In the genomic region with DNA sequence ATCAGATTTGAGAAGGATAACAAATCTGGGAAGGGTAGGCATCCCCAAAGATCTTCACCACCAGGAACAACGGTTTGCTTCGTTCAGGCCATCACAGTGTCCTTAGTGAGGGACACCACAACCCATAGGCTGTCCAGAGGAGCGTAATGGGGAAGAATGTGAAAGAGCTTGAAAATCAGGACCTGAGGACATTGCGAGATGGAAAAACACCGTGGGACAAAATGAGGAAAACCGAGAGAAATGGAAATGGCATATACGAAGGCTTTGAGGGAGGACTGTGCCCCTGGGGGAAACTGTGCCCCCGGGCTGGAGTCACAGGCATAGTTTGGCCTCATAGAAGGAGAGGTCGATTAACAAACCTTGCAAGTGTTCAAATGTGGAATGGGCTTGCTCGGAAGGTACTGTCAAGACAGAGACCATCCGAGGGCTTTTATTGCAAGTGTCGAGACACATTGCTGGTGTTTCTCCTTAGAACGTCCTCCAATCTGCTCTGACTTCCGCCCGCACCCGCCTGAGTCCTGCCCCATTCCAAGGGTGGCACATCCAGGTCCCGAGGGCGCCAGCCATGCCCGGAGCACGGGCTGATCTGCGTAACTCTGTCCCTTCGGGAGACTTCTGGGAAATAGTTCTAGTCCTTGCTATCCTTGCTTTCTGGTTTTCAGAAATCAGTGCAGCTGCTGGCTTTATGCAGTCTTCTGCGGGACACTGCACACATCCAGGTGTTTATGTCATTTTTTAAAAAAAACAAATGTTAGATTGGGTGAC, we compare ENCODE assay signal across 8 cellular contexts. TPM values are rescaled to one million over a fixed set of nuclear protein-coding genes. Genes with fewer than 3 reads are reported as not detected.
DNase-seq lines count a peak whose midpoint lies in the region; ATAC-seq and TF ChIP-seq lines count a peak whose summit lies in the region.

No MANE protein-coding gene starts in this region.

- no peaks in the 10 kb centered on the region for H3K9me3 ChIP-seq in CD4-positive, alpha-beta memory T cell (ENCODE audit: control insufficient read depth in 1 of 2, low read length in 2 of 2)
- H3K9me3 ChIP-seq in duodenal mucosa (ENCODE audit: control insufficient read depth in 1 of 2, low read length in 2 of 2) = no peaks in the 10 kb centered on the region
- no peaks in the 10 kb centered on the region for H3K9me3 ChIP-seq in liver (ENCODE audit: control insufficient read depth in 4 of 4, low read length in 3 of 4)

- TF ChIP-seq CTCF in liver (IDR thresholded peaks at IDR 0.05; ENCODE audit: low read depth, low read length, missing input control) = no peak

- H3K4me1 ChIP-seq in CD4-positive, alpha-beta memory T cell (ENCODE audit: insufficient read depth, low read length) = peaks cover 17% of the 10 kb centered on the region
- H3K4me1 ChIP-seq in duodenal mucosa (ENCODE audit: control insufficient read depth in 1 of 2, insufficient read depth in 2 of 2, low read length in 2 of 2) (peaks cover 6 to 8% of the 10 kb centered on the region in 2 donors), liver (ENCODE audit: control insufficient read depth in 4 of 4, insufficient read depth in 4 of 4, low read length in 3 of 4) (peaks cover 0 to 7% (median 4%) of the 10 kb centered on the region in 4 donors)

- H3K4me1 Mint-ChIP-seq in CD4-positive, alpha-beta memory T cell = peaks cover 7 to 32% (median 18%) of the 10 kb centered on the region in 4 donors
- peaks cover 0 to 16% (median 7%) of the 10 kb centered on the region in 3 donors for H3K4me1 Mint-ChIP-seq in IgD-negative memory B cell

- peak in 1 of 5 donors; percentile 54 for DNase-seq in CD4-positive, alpha-beta memory T cell
- DNase-seq in UCSD-AML1 (lab: John Stamatoyannopoulos, UW; ENCODE audit: unreplicated experiment) (peak; percentile 35), GM19238 (ENCODE audit: insufficient read length, low spot score) (no peak)
- peak; percentile 4 for DNase-seq in stimulated activated CD8-positive, alpha-beta memory T cell treated with anti-CD3 and anti-CD28 coated beads, Interleukin-12 subunit alpha, Interleukin-12 subunit beta, amount 100 ng/mL, for 1 hour (ENCODE audit: low read depth)

- CTCF ChIA-PET in CD4-positive, alpha-beta memory T cell (lab: Charles Lee; ENCODE audit: partially characterized antibody) = interaction anchor here (1.0 kb wide), 1 partner anchor 46 kb away, joined by 4 read pairs; no protein-coding TSS in a partner anchor

- H3K27me3 Mint-ChIP-seq in CD4-positive, alpha-beta memory T cell = no peaks in the 10 kb centered on the region
- H3K27me3 Mint-ChIP-seq in IgD-negative memory B cell = no peaks in the 10 kb centered on the region

- TF ChIP-seq RAD21 in liver (IDR thresholded peaks at IDR 0.05) = no peak

- H3K36me3 ChIP-seq in CD4-positive, alpha-beta memory T cell (ENCODE audit: insufficient read depth, low read length) = no peaks in the 10 kb centered on the region
- H3K36me3 ChIP-seq in duodenal mucosa (ENCODE audit: control insufficient read depth in 1 of 2, insufficient read depth in 2 of 2, low read length in 2 of 2) = no peaks in the 10 kb centered on the region
- no peaks in the 10 kb centered on the region for H3K36me3 ChIP-seq in liver (ENCODE audit: control insufficient read depth in 4 of 4, insufficient read depth in 3 of 4, low read depth in 1 of 4, low read length in 3 of 4)

- peaks cover 0 to 5% of the 10 kb centered on the region in 2 donors for H3K36me3 Mint-ChIP-seq in CD4-positive, alpha-beta memory T cell
- no peaks in the 10 kb centered on the region for H3K36me3 Mint-ChIP-seq in IgD-negative memory B cell

- no peaks in the 10 kb centered on the region for H3K27me3 ChIP-seq in CD4-positive, alpha-beta memory T cell (ENCODE audit: insufficient read depth, low read length)
- H3K27me3 ChIP-seq in duodenal mucosa (ENCODE audit: control insufficient read depth in 1 of 2, insufficient read depth in 2 of 2, low read length in 2 of 2) (no peaks in the 10 kb centered on the region), liver (ENCODE audit: control insufficient read depth in 4 of 4, insufficient read depth in 4 of 4, low read length in 3 of 4) (no peaks in the 10 kb centered on the region)

- peak overlapping the region; percentile 61 for H3K27ac ChIP-seq in CD4-positive, alpha-beta memory T cell (ENCODE audit: low read depth, low read length)
- H3K27ac ChIP-seq in duodenal mucosa (ENCODE audit: low read depth, low read length) = peak overlapping the region; percentile 74
- H3K27ac ChIP-seq in liver (ENCODE audit: low read depth in 1 of 2, low read length in 2 of 2) = peak overlapping the region; percentile 70 to 93

- no peaks in the 10 kb centered on the region for H3K9me3 Mint-ChIP-seq in CD4-positive, alpha-beta memory T cell
- H3K9me3 Mint-ChIP-seq in IgD-negative memory B cell = no peaks in the 10 kb centered on the region

- peak overlapping the region; percentile 73 to 90 for H3K4me3 ChIP-seq in CD4-positive, alpha-beta memory T cell (ENCODE audit: low read length in 2 of 2)
- H3K4me3 ChIP-seq in duodenal mucosa (ENCODE audit: low read depth in 1 of 2, low read length in 2 of 2) (peak overlapping the region; percentile 71 to 88), liver (ENCODE audit: low read depth in 1 of 3, low read length in 3 of 3) (peak overlapping the region; percentile 64 to 80 (median 74))

- peak overlapping the region; percentile 67 to 93 for H3K9ac ChIP-seq in duodenal mucosa (ENCODE audit: low read depth in 1 of 2, low read length in 2 of 2)
- H3K9ac ChIP-seq in liver (ENCODE audit: low read depth in 1 of 2, low read length in 2 of 2) = peak overlapping the region; percentile 61 to 87

- peak overlapping the region; percentile 81 to 94 (median 92) for H3K4me3 Mint-ChIP-seq in CD4-positive, alpha-beta memory T cell
- H3K4me3 Mint-ChIP-seq in IgD-negative memory B cell = peak overlapping the region; percentile 90 to 99 (median 98)

- POLR2A ChIA-PET in CD4-positive, alpha-beta memory T cell (lab: Charles Lee; ENCODE audit: partially characterized antibody) = interaction anchor here (1.0 to 2.1 kb wide), 4 partner anchors 8 to 733 kb away, joined by 4 to 14 read pairs (median 6); partner anchors contain the start of genes ATP6V1D, EIF2S1 and GPHN

- peak; percentile 14 for ATAC-seq in GM21360 (IDR thresholded peaks at IDR 0.05; ENCODE audit: unreplicated experiment)

- H3K27ac Mint-ChIP-seq in CD4-positive, alpha-beta memory T cell = peak overlapping the region; percentile 43 to 93 (median 87)
- peak overlapping the region; percentile 87 to 95 (median 92) for H3K27ac Mint-ChIP-seq in IgD-negative memory B cell

- intact Hi-C loops in CD4-positive, alpha-beta memory T cell (cut with micrococcal nuclease) = loop anchor here (5.0 kb wide), 2 partner anchors 47 to 1912 kb away; partner anchors contain the start of gene DCAF5

- WGBS in liver = 14% methylated on average over 23 of the region's 23 CpGs

TF ChIP-seq in liver, 16 proteins besides CTCF, POLR2A, EP300 and RAD21:
- TF ChIP-seq HNF4A (conservative IDR thresholded peaks at IDR 0.05) = peak in 1 of 2 donors; percentile 37
- peak; percentile 81 for TF ChIP-seq YY1 (IDR thresholded peaks at IDR 0.05)
- peak; percentile 51 to 53 for TF ChIP-seq GABPA (IDR thresholded peaks at IDR 0.05 in 1 of 2, conservative IDR thresholded peaks at IDR 0.05 in 1 of 2)
- TF ChIP-seq, protein P1, sequence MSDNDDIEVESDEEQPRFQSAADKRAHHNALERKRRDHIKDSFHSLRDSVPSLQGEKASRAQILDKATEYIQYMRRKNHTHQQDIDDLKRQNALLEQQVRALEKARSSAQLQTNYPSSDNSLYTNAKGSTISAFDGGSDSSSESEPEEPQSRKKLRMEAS (IDR thresholded peaks at IDR 0.05) = peak; percentile 11
- TF ChIP-seq RXRA (IDR thresholded peaks at IDR 0.05) = no peak
- TF ChIP-seq HNF4G (IDR thresholded peaks at IDR 0.05) = no peak

RNA-seq across cellular contexts. Expression of gene PALS1, which starts 0.9 kb away (rescaled TPM):
- total RNA-seq in CD4-positive, alpha-beta memory T cell = 10 to 100 TPM; 16.2 to 18.5 TPM
- polyA plus RNA-seq in CD4-positive, alpha-beta memory T cell = 1 to 10 TPM; 2.2 to 3.4 TPM
- 2.4 TPM for polyA plus RNA-seq in IgD-negative memory B cell
- 10 to 100 TPM; 12.7 to 17.6 TPM for total RNA-seq in liver
- 1 to 10 TPM; 5.5 to 7.5 TPM for polyA plus RNA-seq in liver

RNA-seq across cellular contexts. Expression of gene GARIN2, which starts 51.1 kb away (rescaled TPM):
- total RNA-seq in CD4-positive, alpha-beta memory T cell = not detected
- polyA plus RNA-seq in CD4-positive, alpha-beta memory T cell = not detected
- polyA plus RNA-seq in IgD-negative memory B cell = not detected
- under 1 TPM in 1 of 2 donors, not detected in 1; 0.59 TPM for total RNA-seq in liver
- under 1 TPM in 1 of 2 donors, not detected in 1; 0.24 TPM for polyA plus RNA-seq in liver
